Comparison of ENCODE assay signal across 31 cellular contexts in the genomic region with DNA sequence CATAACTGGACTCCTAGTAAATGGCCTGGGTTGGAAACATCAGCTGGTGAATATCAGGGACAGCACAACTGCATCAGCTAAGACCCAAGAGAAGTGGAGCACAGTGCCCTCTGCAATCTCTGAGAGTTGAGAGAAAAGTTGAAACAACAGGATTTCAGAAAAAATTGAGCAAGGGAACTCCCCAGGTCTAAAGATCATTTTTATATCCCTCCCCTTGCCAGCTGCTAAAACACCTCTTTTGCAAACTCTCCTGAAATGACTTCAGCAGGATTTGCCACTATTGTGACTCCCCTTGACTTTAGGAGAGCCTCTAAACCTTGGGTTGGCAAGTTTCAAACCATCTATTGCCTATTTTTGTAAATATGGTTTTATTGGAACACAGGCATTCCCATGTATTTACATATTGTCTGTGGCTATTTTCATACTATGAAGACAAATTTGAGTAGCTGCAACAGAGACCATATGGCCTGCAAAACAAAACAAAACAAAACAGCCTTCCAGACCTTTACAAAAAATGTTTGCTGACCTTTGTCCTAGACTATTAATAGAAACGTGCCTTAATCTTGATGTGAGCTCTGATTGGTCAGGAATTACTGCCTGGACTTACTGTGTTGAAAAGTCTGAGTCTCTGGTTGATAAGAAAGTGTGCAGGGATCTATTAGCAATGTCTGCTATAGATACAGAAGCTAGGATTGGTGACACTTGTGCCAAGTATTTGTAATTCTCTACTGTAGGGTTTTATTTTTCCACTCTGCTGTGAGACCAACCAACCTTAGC. TPM values are rescaled to one million over a fixed set of nuclear protein-coding genes. Genes with fewer than 3 reads are reported as not detected.
"Had no signal": no experiment of that assay in that cellular context is flagged by ENCODE, and none has a peak within 500 bp of the region (broad histone marks: within the 10 kb centered on the region; RNA-seq: fewer than 3 reads in every experiment).

No MANE protein-coding gene starts in this region.

- H3K36me3 ChIP-seq: gastrocnemius medialis, neutrophil, pancreas, right atrium auricular region, sigmoid colon, stomach, thyroid gland, vagina had no signal

- H3K27ac ChIP-seq: dorsolateral prefrontal cortex, epithelial cell of prostate, gastrocnemius medialis, neutrophil, pancreas, right atrium auricular region, sigmoid colon, stomach, thyroid gland, vagina had no signal

- H3K4me1 ChIP-seq: gastrocnemius medialis, pancreas, right atrium auricular region, sigmoid colon, stomach, thyroid gland, vagina had no signal

- H3K27me3 ChIP-seq: dorsolateral prefrontal cortex, gastrocnemius medialis, neutrophil, pancreas, right atrium auricular region, sigmoid colon, stomach, thyroid gland, vagina had no signal

- ATAC-seq: esophagus mucosa; gastrocnemius medialis; left cardiac atrium; mucosa of descending colon; natural killer cell treated with Interleukin-12 subunit alpha and Interleukin-12 subunit beta and Interleukin-15 and Interleukin-18, amount 100 ng/mL, for 72 hours; stimulated activated effector memory CD8-positive, alpha-beta T cell treated with anti-CD3 and anti-CD28 coated beads, Interleukin-12 subunit alpha, Interleukin-12 subunit beta, amount 100 ng/mL, for 72 hours had no signal

- DNase-seq: dorsolateral prefrontal cortex; effector CD4-positive, alpha-beta T cell; foreskin fibroblast; gastrocnemius medialis; head of caudate nucleus; left cardiac atrium; mesenchymal stem cell; mucosa of descending colon; naive B cell; pancreas; sigmoid colon; stimulated activated CD4-positive, alpha-beta T cell treated with anti-CD3 and anti-CD28 coated beads, Interleukin-2, amount 100 ng/mL, for 24 hours; stimulated activated CD4-positive, alpha-beta T cell treated with anti-CD3 and anti-CD28 coated beads, Interleukin-4, amount 100 ng/mL, for 24 hours; stimulated activated naive CD4-positive, alpha-beta T cell treated with Interleukin-2 at 50 U/mL for 16 hours; stomach; thyroid gland; trophoblast cell had no signal

- H3K9me3 ChIP-seq: gastrocnemius medialis, mucosa of descending colon, neutrophil, pancreas, right atrium auricular region, sigmoid colon, stomach, thyroid gland, vagina had no signal

- FAIRE-seq: colon, islet of Langerhans, pancreas had no signal

- H3K4me3 ChIP-seq: dorsolateral prefrontal cortex, gastrocnemius medialis, mucosa of descending colon, pancreas, right atrium auricular region, sigmoid colon, stomach, thyroid gland, vagina had no signal

RNA-seq across cellular contexts. Expression of a gene that starts 37.7 kb away (rescaled TPM):
- total RNA-seq: gastrocnemius medialis; lung microvascular endothelial cell; natural killer cell treated with Interleukin-12 subunit alpha and Interleukin-12 subunit beta and Interleukin-15 and Interleukin-18, amount 100 ng/mL, for 72 hours; omental fat pad; posterior vena cava; right atrium auricular region; subcutaneous adipose tissue; ureter; vagina had no signal
